In genomic region chr1:228316589-228317387, GRCh38 we compare ENCODE assay signal across 22 cellular contexts.
DNase-seq lines count a peak whose midpoint lies in the region; ATAC-seq and TF ChIP-seq lines count a peak whose summit lies in the region.
"Had no signal": no experiment of that assay in that cellular context is flagged by ENCODE, and none has a peak within 500 bp of the region (broad histone marks: within the 10 kb centered on the region; RNA-seq: fewer than 3 reads in every experiment).

No MANE protein-coding gene starts in this region.

- no peaks in the 10 kb centered on the region for H3K79me2 ChIP-seq in Karpas-422 (ENCODE audit: low read length)

- H3K27me3 Mint-ChIP-seq in endodermal cell (ENCODE audit: insufficient read depth), result no peaks in the 10 kb centered on the region
- H3K27me3 Mint-ChIP-seq in endothelial cell (ENCODE audit: unreplicated experiment), result peaks cover 3% of the 10 kb centered on the region
- H3K27me3 Mint-ChIP-seq: CD4-positive, CD25-positive, alpha-beta regulatory T cell had no signal

- no peak overlapping the region for H3K4me3 Mint-ChIP-seq in endodermal cell
- H3K4me3 Mint-ChIP-seq in endothelial cell (ENCODE audit: unreplicated experiment), result no peak overlapping the region
- H3K4me3 Mint-ChIP-seq: CD4-positive, CD25-positive, alpha-beta regulatory T cell; neural crest cell; T-helper 1 cell treated with Interleukin-12 subunit alpha and Interleukin-12 subunit beta and Interleukin-4 antibody, amounts not matched to agents 30 μg/mL and 1 μg/mL, for 36 hours had no signal

- H3K4me2 ChIP-seq in Karpas-422 (ENCODE audit: low read depth, low read length, poor library complexity, severe bottlenecking), result no peak overlapping the region
- H3K4me2 ChIP-seq: PC-9, smooth muscle cell had no signal

- H3K36me3 ChIP-seq in endodermal cell (ENCODE audit: control insufficient read depth, insufficient read depth, low read length), result peaks cover 17% of the 10 kb centered on the region
- H3K36me3 ChIP-seq in Karpas-422 (ENCODE audit: insufficient read depth, low read length), result peaks cover 15% of the 10 kb centered on the region
- H3K36me3 ChIP-seq: transverse colon had no signal

- H3K9ac ChIP-seq in endodermal cell (ENCODE audit: extremely low read depth, low read length, poor library complexity, severe bottlenecking), result no peak overlapping the region
- no peak overlapping the region for H3K9ac ChIP-seq in Karpas-422 (ENCODE audit: low read length)

- no peaks in the 10 kb centered on the region for H3K4me1 ChIP-seq in endodermal cell (ENCODE audit: control insufficient read depth, insufficient read depth, low read length)
- H3K4me1 ChIP-seq in Karpas-422 (ENCODE audit: low read length), result no peaks in the 10 kb centered on the region
- H3K4me1 ChIP-seq: left lung, transverse colon had no signal

- no peaks in the 10 kb centered on the region for H3K9me3 Mint-ChIP-seq in endodermal cell
- H3K9me3 Mint-ChIP-seq in endothelial cell (ENCODE audit: unreplicated experiment), result no peaks in the 10 kb centered on the region
- H3K9me3 Mint-ChIP-seq: neural crest cell had no signal

- H3K4me1 Mint-ChIP-seq in endodermal cell, result no peaks in the 10 kb centered on the region
- H3K4me1 Mint-ChIP-seq in endothelial cell (ENCODE audit: unreplicated experiment), result no peaks in the 10 kb centered on the region
- H3K4me1 Mint-ChIP-seq: CD4-positive, CD25-positive, alpha-beta regulatory T cell; neural crest cell had no signal

- H3K9me2 ChIP-seq in Karpas-422 (replicated peaks; ENCODE audit: insufficient read depth, low read length), result peaks cover 7% of the 10 kb centered on the region; the same call in 1 of the 2 replicates

- no peak for TF ChIP-seq CTCF in endodermal cell (conservative IDR thresholded peaks at IDR 0.05)
- TF ChIP-seq CTCF in endothelial cell (IDR thresholded peaks at IDR 0.05; ENCODE audit: unreplicated experiment), result no peak

- no peak overlapping the region for H2AFZ ChIP-seq in Karpas-422 (ENCODE audit: low read length)
- H2AFZ ChIP-seq: PC-9 had no signal

- H4K20me1 ChIP-seq in Karpas-422 (ENCODE audit: insufficient read depth, low read depth, low read length), result no peaks in the 10 kb centered on the region

- H3K27ac ChIP-seq in endodermal cell (ENCODE audit: low read depth, low read length), result no peak overlapping the region
- no peak overlapping the region for H3K27ac ChIP-seq in Karpas-422 (ENCODE audit: low read length)
- H3K27ac ChIP-seq: left lung, PC-9, transverse colon had no signal

- intact Hi-C loops in cardiac septum (cut with DNase I), result no loop called here
- intact Hi-C loops in left cardiac atrium (cut with DNase I), result no loop called here
- intact Hi-C loops in posterior vena cava (cut with DNase I), result no loop called here

- no peak for ATAC-seq in left cardiac atrium
- ATAC-seq: left lung had no signal

- H3K36me3 Mint-ChIP-seq in endodermal cell (ENCODE audit: low read depth), result peaks cover 10% of the 10 kb centered on the region
- peaks cover 9% of the 10 kb centered on the region for H3K36me3 Mint-ChIP-seq in endothelial cell (ENCODE audit: low read depth, unreplicated experiment)

- WGBS in endodermal cell (ENCODE audit: insufficient coverage in 1 of 2, insufficient read length in 1 of 2), 2 experiments, result 95 to 96% methylated on average over 34 to 47 of the region's 47 CpGs

- H3K4me3 ChIP-seq in endodermal cell (ENCODE audit: low read length) (no peak overlapping the region), Karpas-422 (ENCODE audit: low read length) (no peak overlapping the region)
- H3K4me3 ChIP-seq: left lung, PC-9, smooth muscle cell, transverse colon had no signal

- H3K27ac Mint-ChIP-seq in endodermal cell (no peak overlapping the region), endothelial cell (ENCODE audit: unreplicated experiment) (no peak overlapping the region)
- H3K27ac Mint-ChIP-seq: CD4-positive, CD25-positive, alpha-beta regulatory T cell; T-helper 1 cell treated with Interleukin-12 subunit alpha and Interleukin-12 subunit beta and Interleukin-4 antibody, amounts not matched to agents 30 μg/mL and 1 μg/mL, for 36 hours had no signal

- H3K9me3 ChIP-seq in endodermal cell (ENCODE audit: control insufficient read depth, low read length) (peaks cover 14% of the 10 kb centered on the region), Karpas-422 (ENCODE audit: low read length) (no peaks in the 10 kb centered on the region)
- H3K9me3 ChIP-seq: transverse colon had no signal

- DNase-seq in cardiac septum (ENCODE audit: low spot score) (peak; percentile 76), left cardiac atrium (no peak), endodermal cell (peak; percentile 33), posterior vena cava (ENCODE audit: low spot score) (peak; percentile 80), endothelial cell (ENCODE audit: low spot score) (no peak), Karpas-422 (no peak)
- no peak for DNase-seq in stimulated activated CD4-positive, alpha-beta T cell treated with anti-CD3 and anti-CD28 coated beads, Interleukin-4, amount 100 ng/mL, for 1 hour
- DNase-seq: activated gamma-delta T cell treated with Interleukin-2 at 50 U/mL for 16 hours; anterior cingulate cortex; CD4-positive, CD25-positive, alpha-beta regulatory T cell; dermis blood vessel endothelial cell; GOT3; NCI-H1048; NCI-H2029 treated with DMSO at 0.1 percent for 48 hours; NCI-H446; PC-9; stimulated activated CD4-positive, alpha-beta T cell treated with anti-CD3 and anti-CD28 coated beads, Interleukin-4, amount 100 ng/mL, for 24 hours; transverse colon had no signal

- H3K27me3 ChIP-seq in endodermal cell (ENCODE audit: control insufficient read depth, insufficient read depth, low read length, poor library complexity, severe bottlenecking) (no peaks in the 10 kb centered on the region), Karpas-422 (ENCODE audit: low read length) (no peaks in the 10 kb centered on the region)
- H3K27me3 ChIP-seq: left lung, transverse colon had no signal

Comparison
In these comparisons a context has a peak if more than half of its experiments do, and no peak if none do; other contexts are left out.
1. DNase-seq: peak in cardiac septum (single experiment), endodermal cell (single experiment) and posterior vena cava (single experiment); none in left cardiac atrium (single experiment), stimulated activated CD4-positive, alpha-beta T cell treated with anti-CD3 and anti-CD28 coated beads, Interleukin-4, amount 100 ng/mL, for 1 hour (single experiment), endothelial cell (single experiment) and Karpas-422 (single experiment).